Comparison of ENCODE assay signal across 1 cellular context in the genomic region with DNA sequence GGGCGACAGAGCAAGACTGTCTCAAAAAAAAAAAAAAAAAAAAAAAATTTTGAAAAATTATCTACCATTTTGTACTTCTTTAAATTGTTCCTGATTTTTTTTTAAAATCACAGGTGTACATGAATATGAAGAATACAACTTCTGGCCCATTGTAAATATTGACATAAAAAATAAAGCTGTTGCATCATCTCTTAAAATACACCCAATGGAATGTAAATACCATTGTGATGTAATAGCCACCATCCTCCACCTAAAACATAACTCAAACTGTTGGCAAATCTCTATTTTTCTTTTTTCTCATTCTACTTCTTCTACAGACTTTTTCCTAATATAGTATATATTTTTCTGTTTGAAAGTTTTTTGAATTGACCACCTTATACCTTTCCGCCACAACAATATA.
A peak's percentile ranks its signal among the peaks of the same experiment; 100 is the strongest.
TF ChIP-seq lines count a peak whose summit lies in the region.

No MANE protein-coding gene starts in this region.

TF ChIP-seq in liver, 16 proteins besides CTCF, POLR2A, EP300 and RAD21 (continued from another document):
- TF ChIP-seq, protein P1, sequence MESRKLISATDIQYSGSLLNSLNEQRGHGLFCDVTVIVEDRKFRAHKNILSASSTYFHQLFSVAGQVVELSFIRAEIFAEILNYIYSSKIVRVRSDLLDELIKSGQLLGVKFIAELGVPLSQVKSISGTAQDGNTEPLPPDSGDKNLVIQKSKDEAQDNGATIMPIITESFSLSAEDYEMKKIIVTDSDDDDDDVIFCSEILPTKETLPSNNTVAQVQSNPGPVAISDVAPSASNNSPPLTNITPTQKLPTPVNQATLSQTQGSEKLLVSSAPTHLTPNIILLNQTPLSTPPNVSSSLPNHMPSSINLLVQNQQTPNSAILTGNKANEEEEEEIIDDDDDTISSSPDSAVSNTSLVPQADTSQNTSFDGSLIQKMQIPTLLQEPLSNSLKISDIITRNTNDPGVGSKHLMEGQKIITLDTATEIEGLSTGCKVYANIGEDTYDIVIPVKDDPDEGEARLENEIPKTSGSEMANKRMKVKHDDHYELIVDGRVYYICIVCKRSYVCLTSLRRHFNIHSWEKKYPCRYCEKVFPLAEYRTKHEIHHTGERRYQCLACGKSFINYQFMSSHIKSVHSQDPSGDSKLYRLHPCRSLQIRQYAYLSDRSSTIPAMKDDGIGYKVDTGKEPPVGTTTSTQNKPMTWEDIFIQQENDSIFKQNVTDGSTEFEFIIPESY (IDR thresholded peaks at IDR 0.05), result no peak
- TF ChIP-seq HNF4G (IDR thresholded peaks at IDR 0.05), result no peak
- TF ChIP-seq HNF4A (conservative IDR thresholded peaks at IDR 0.05), result no peak
- TF ChIP-seq TAF1 (conservative IDR thresholded peaks at IDR 0.05), result no peak
- TF ChIP-seq, protein P2, sequence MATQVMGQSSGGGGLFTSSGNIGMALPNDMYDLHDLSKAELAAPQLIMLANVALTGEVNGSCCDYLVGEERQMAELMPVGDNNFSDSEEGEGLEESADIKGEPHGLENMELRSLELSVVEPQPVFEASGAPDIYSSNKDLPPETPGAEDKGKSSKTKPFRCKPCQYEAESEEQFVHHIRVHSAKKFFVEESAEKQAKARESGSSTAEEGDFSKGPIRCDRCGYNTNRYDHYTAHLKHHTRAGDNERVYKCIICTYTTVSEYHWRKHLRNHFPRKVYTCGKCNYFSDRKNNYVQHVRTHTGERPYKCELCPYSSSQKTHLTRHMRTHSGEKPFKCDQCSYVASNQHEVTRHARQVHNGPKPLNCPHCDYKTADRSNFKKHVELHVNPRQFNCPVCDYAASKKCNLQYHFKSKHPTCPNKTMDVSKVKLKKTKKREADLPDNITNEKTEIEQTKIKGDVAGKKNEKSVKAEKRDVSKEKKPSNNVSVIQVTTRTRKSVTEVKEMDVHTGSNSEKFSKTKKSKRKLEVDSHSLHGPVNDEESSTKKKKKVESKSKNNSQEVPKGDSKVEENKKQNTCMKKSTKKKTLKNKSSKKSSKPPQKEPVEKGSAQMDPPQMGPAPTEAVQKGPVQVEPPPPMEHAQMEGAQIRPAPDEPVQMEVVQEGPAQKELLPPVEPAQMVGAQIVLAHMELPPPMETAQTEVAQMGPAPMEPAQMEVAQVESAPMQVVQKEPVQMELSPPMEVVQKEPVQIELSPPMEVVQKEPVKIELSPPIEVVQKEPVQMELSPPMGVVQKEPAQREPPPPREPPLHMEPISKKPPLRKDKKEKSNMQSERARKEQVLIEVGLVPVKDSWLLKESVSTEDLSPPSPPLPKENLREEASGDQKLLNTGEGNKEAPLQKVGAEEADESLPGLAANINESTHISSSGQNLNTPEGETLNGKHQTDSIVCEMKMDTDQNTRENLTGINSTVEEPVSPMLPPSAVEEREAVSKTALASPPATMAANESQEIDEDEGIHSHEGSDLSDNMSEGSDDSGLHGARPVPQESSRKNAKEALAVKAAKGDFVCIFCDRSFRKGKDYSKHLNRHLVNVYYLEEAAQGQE (IDR thresholded peaks at IDR 0.05), result no peak
- TF ChIP-seq, protein P3, sequence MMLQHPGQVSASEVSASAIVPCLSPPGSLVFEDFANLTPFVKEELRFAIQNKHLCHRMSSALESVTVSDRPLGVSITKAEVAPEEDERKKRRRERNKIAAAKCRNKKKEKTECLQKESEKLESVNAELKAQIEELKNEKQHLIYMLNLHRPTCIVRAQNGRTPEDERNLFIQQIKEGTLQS (IDR thresholded peaks at IDR 0.05), result no peak
- TF ChIP-seq, protein P4, sequence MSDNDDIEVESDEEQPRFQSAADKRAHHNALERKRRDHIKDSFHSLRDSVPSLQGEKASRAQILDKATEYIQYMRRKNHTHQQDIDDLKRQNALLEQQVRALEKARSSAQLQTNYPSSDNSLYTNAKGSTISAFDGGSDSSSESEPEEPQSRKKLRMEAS (IDR thresholded peaks at IDR 0.05), result no peak
- TF ChIP-seq RXRA (IDR thresholded peaks at IDR 0.05), result peak in 1 of 2 donors; percentile 22
- no peak for TF ChIP-seq YY1 (IDR thresholded peaks at IDR 0.05)
- TF ChIP-seq NR2F2 (IDR thresholded peaks at IDR 0.05), result no peak
